ENCODE assay signal across 8 cellular contexts in the genomic region with DNA sequence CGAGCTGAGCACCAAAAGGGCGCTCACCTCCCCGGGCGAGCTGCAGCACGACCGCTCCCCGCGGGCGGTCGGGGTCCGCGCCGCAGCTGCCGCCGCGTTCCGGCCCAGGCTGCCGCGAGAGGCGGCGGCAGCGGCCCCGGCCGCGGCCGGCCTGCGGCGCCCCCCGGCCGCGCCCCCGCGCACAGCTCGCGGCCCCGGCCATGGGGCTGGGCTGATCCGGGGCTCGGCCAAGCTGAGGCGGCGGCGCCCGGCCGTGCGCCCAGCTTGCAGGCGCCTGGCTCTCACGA. TPM values are rescaled to one million over a fixed set of nuclear protein-coding genes. Genes with fewer than 3 reads are reported as not detected.
A peak's percentile ranks its signal among the peaks of the same experiment; 100 is the strongest.
DNase-seq lines count a peak whose midpoint lies in the region; ATAC-seq and TF ChIP-seq lines count a peak whose summit lies in the region.

No MANE protein-coding gene starts in this region.

- ATAC-seq in GM18502 (IDR thresholded peaks at IDR 0.05; ENCODE audit: poor library complexity, unreplicated experiment): peak; percentile 33

- H3K27ac ChIP-seq in OCI-LY7 (ENCODE audit: low read depth, low read length, poor library complexity, severe bottlenecking) (peak overlapping the region; percentile 49), esophagus (ENCODE audit: low read depth in 2 of 2, low read length in 1 of 2) (peak overlapping the region; percentile 36 to 44), neutrophil (peak overlapping the region; percentile 69)

- peak overlapping the region; percentile 79 for H3K4me2 ChIP-seq in OCI-LY7 (ENCODE audit: low read length)

- no peaks in the 10 kb centered on the region for H3K27me3 ChIP-seq in esophagus (ENCODE audit: control insufficient read depth in 1 of 2, insufficient read depth in 2 of 2, low read length in 2 of 2)
- H3K27me3 ChIP-seq in neutrophil: no peaks in the 10 kb centered on the region

- peaks cover 29% of the 10 kb centered on the region; the same call in 1 of the 2 replicates for H3K79me2 ChIP-seq in OCI-LY7 (ENCODE audit: insufficient read depth, low read depth, low read length)

- DNase-seq in HFF-Myc (ENCODE audit: extremely low read depth, low read depth) (no peak), OCI-LY7 (ENCODE audit: low spot score) (no peak), NCI-H82 treated with DMSO at 0.1 percent for 48 hours (lab: John Stamatoyannopoulos, UW; ENCODE audit: unreplicated experiment) (no peak), GOT3 (lab: John Stamatoyannopoulos, UW) (no peak)
- DNase-seq in activated CD8-positive, alpha-beta memory T cell treated with anti-CD3 and anti-CD28 coated beads, Interleukin-2, amount 50 U/mL, for 4 hours: no peak

- TF ChIP-seq CTCF in HFF-Myc (IDR thresholded peaks at IDR 0.05; ENCODE audit: low read depth, low read length, missing control alignments) (no peak), OCI-LY7 (conservative IDR thresholded peaks at IDR 0.05; ENCODE audit: low read length) (no peak), neutrophil (IDR thresholded peaks at IDR 0.05) (no peak)

- CTCF ChIA-PET in OCI-LY7 (lab: Charles Lee; ENCODE audit: unreplicated experiment): interaction anchor here (0.6 to 2.2 kb wide), 4 partner anchors 21 to 133 kb away, joined by 3 to 15 read pairs (median 6); a partner anchor contains a TSS

- no TSS peak for BruUV-seq in OCI-LY7 (replicated peaks; lab: Mats Ljungman, UMichigan)

- H3K4me3 ChIP-seq in HFF-Myc (replicated peaks; ENCODE audit: low read depth, low read length): peak overlapping the region; percentile 63
- H3K4me3 ChIP-seq in OCI-LY7 (ENCODE audit: low read depth, low read length, poor library complexity, severe bottlenecking): peak overlapping the region; percentile 72
- peak overlapping the region; percentile 56 to 61 for H3K4me3 ChIP-seq in esophagus (ENCODE audit: low read depth in 1 of 2, low read length in 2 of 2)
- peak overlapping the region; percentile 73 to 75 for H3K4me3 ChIP-seq in neutrophil (ENCODE audit: low read depth in 1 of 2, low read length in 1 of 2)

- WGBS in esophagus, 2 donors: 0 to 1% methylated on average over 33 to 46 of the region's 46 CpGs

- H3K9me3 ChIP-seq in OCI-LY7 (ENCODE audit: low read length) (no peaks in the 10 kb centered on the region), esophagus (ENCODE audit: control insufficient read depth in 2 of 2, insufficient read depth in 1 of 2, low read depth in 1 of 2, low read length in 1 of 2) (no peaks in the 10 kb centered on the region), neutrophil (no peaks in the 10 kb centered on the region)

- intact Hi-C loops in OCI-LY7 (cut with micrococcal nuclease; ENCODE audit: unreplicated experiment): loop anchor here (5.0 kb wide), 1 partner anchor 783 kb away; no protein-coding TSS in a partner anchor

- H3K4me1 ChIP-seq in OCI-LY7 (ENCODE audit: insufficient read depth, low read length, poor library complexity, severe bottlenecking): peaks cover 56% of the 10 kb centered on the region
- H3K4me1 ChIP-seq in esophagus (ENCODE audit: control insufficient read depth in 2 of 2, insufficient read depth in 2 of 2, low read length in 1 of 2): peaks cover 0 to 3% of the 10 kb centered on the region in 2 donors
- peaks cover 22 to 27% of the 10 kb centered on the region in 2 experiments for H3K4me1 ChIP-seq in neutrophil (ENCODE audit: control insufficient read depth in 1 of 2, insufficient read depth in 1 of 2, low read depth in 1 of 2, low read length in 1 of 2)

- H3K9me2 ChIP-seq in OCI-LY7 (ENCODE audit: insufficient read depth, low read length): no peaks in the 10 kb centered on the region

- H4K20me1 ChIP-seq in OCI-LY7 (ENCODE audit: insufficient read depth, low read length): no peaks in the 10 kb centered on the region; the same call in 1 of the 2 replicates

- H3K36me3 ChIP-seq in OCI-LY7 (ENCODE audit: insufficient read depth, low read length) (no peaks in the 10 kb centered on the region), esophagus (ENCODE audit: control insufficient read depth in 2 of 2, insufficient read depth in 2 of 2, low read length in 1 of 2) (no peaks in the 10 kb centered on the region), neutrophil (no peaks in the 10 kb centered on the region)

- H2AFZ ChIP-seq in OCI-LY7 (ENCODE audit: low read length): peak overlapping the region; percentile 29; the same call in 1 of the 2 replicates

- POLR2A ChIA-PET in OCI-LY7 (lab: Charles Lee): interaction anchor here (1.0 to 3.2 kb wide), 8 partner anchors 9 to 1201 kb away, joined by 3 to 20 read pairs (median 5); a partner anchor contains a TSS

RNA-seq across cellular contexts. Expression of a gene that starts 0.2 kb away (rescaled TPM):
- 21.3 and 24.7 TPM in 2 replicates for total RNA-seq in OCI-LY7 (2014; rRNA removed; shearing (Covaris generic))
- total RNA-seq in OCI-LY7 (2022): 23.1 and 27.1 TPM in 2 replicates
- polyA plus RNA-seq in esophagus: 1 to 10 TPM; 1.3 to 1.6 TPM
